9 cellular contexts compared by ENCODE assay signal in genomic region chr7:138125598-138126111, GRCh38. TPM values are rescaled to one million over a fixed set of nuclear protein-coding genes. Genes with fewer than 3 reads are reported as not detected.
A peak's percentile ranks its signal among the peaks of the same experiment; 100 is the strongest.
DNase-seq lines count a peak whose midpoint lies in the region; ATAC-seq lines count a peak whose summit lies in the region.
"Had no signal": no experiment of that assay in that cellular context is flagged by ENCODE, and none has a peak within 500 bp of the region (broad histone marks: within the 10 kb centered on the region; RNA-seq: fewer than 3 reads in every experiment).

No MANE protein-coding gene starts in this region.

- no peaks in the 10 kb centered on the region for H3K36me3 Mint-ChIP-seq in activated CD4-positive, alpha-beta memory T cell treated with anti-CD3 and anti-CD28 coated beads, Interleukin-2, amount 10 ng/mL, durations not matched to agents 7 days and 5 days (ENCODE audit: low read depth)
- H3K36me3 Mint-ChIP-seq: brain had no signal

- DNase-seq in activated CD4-positive, CD25-positive, alpha-beta regulatory T cell (lab: John Stamatoyannopoulos, UW), result no peak
- peak; percentile 50 for DNase-seq in astrocyte of the hippocampus (ENCODE audit: low read depth, low spot score)
- peak; percentile 31 for DNase-seq in skeletal muscle cell (ENCODE audit: low read depth)
- DNase-seq in cortex of kidney (lab: John Stamatoyannopoulos, UW), result no peak
- DNase-seq in NCI-H1694 treated with DMSO at 0.1 percent for 48 hours (lab: John Stamatoyannopoulos, UW), result no peak
- no peak for DNase-seq in activated CD4-positive, alpha-beta memory T cell treated with anti-CD3 and anti-CD28 coated beads, Interleukin-2, amount 10 ng/mL, durations not matched to agents 7 days and 5 days

- H3K4me1 Mint-ChIP-seq in activated CD4-positive, alpha-beta memory T cell treated with anti-CD3 and anti-CD28 coated beads, Interleukin-2, amount 10 ng/mL, durations not matched to agents 7 days and 5 days, result no peaks in the 10 kb centered on the region

- H3K9me3 Mint-ChIP-seq in activated CD4-positive, alpha-beta memory T cell treated with anti-CD3 and anti-CD28 coated beads, Interleukin-2, amount 10 ng/mL, durations not matched to agents 7 days and 5 days, result no peaks in the 10 kb centered on the region

- POLR2A ChIA-PET in activated CD4-positive, alpha-beta memory T cell treated with anti-CD3 and anti-CD28 coated beads, Interleukin-2, amount 10 ng/mL, durations not matched to agents 7 days and 5 days (lab: Charles Lee), result no interaction called here

- peak; percentile 32 to 34 for ATAC-seq in activated CD4-positive, CD25-positive, alpha-beta regulatory T cell treated with anti-CD3 and anti-CD28 coated beads, Interleukin-2, amount 50 U/mL, for 24 hours
- ATAC-seq in HG03139 (IDR thresholded peaks at IDR 0.05; ENCODE audit: unreplicated experiment), result peak; percentile 55

- H3K4me3 ChIP-seq in skeletal muscle cell (ENCODE audit: low read depth, low read length), result no peak overlapping the region

- H3K27ac Mint-ChIP-seq in activated CD4-positive, alpha-beta memory T cell treated with anti-CD3 and anti-CD28 coated beads, Interleukin-2, amount 10 ng/mL, durations not matched to agents 7 days and 5 days, result no peak overlapping the region
- H3K27ac Mint-ChIP-seq: brain had no signal

- peaks cover 2% of the 10 kb centered on the region for H3K27me3 Mint-ChIP-seq in activated CD4-positive, alpha-beta memory T cell treated with anti-CD3 and anti-CD28 coated beads, Interleukin-2, amount 10 ng/mL, durations not matched to agents 7 days and 5 days

- CTCF ChIA-PET in activated CD4-positive, alpha-beta memory T cell treated with anti-CD3 and anti-CD28 coated beads, Interleukin-2, amount 10 ng/mL, durations not matched to agents 7 days and 5 days (lab: Charles Lee), result no interaction called here

- H3K4me3 Mint-ChIP-seq in activated CD4-positive, alpha-beta memory T cell treated with anti-CD3 and anti-CD28 coated beads, Interleukin-2, amount 10 ng/mL, durations not matched to agents 7 days and 5 days, result no peak overlapping the region
- H3K4me3 Mint-ChIP-seq: brain had no signal

RNA-seq across cellular contexts. Expression of gene AKR1D1, which starts 49.4 kb away (rescaled TPM):
- total RNA-seq in activated CD4-positive, alpha-beta memory T cell treated with anti-CD3 and anti-CD28 coated beads, Interleukin-2, amount 10 ng/mL, durations not matched to agents 7 days and 5 days, result not detected

Comparison
In these comparisons a context has a peak if more than half of its experiments do, and no peak if none do; other contexts are left out.
1. DNase-seq: peak in astrocyte of the hippocampus (single experiment) and skeletal muscle cell (single experiment); none in activated CD4-positive, CD25-positive, alpha-beta regulatory T cell (0 of 4), cortex of kidney (single experiment), NCI-H1694 treated with DMSO at 0.1 percent for 48 hours (single experiment) and activated CD4-positive, alpha-beta memory T cell treated with anti-CD3 and anti-CD28 coated beads, Interleukin-2, amount 10 ng/mL, durations not matched to agents 7 days and 5 days (single experiment).